1 cellular context compared by ENCODE assay signal in the genomic region with DNA sequence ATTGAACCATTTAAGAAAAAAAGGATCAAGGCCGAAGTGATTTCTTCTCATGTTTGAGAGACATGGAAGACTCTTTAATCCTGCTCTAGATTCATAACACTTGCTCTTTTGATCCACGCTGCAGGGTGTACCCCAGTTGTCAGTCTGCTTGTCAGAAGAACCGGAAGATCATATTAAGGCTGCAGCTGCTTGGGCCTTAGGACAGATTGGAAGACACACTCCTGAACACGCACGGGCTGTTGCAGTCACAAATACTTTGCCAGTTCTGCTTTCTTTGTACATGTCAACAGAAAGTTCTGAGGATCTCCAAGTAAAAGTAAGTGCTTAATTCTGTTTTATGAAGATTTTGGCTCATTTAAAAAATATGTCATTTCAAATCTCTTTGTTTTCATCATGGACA.
TF ChIP-seq lines count a peak whose summit lies in the region.

No MANE protein-coding gene starts in this region.

TF ChIP-seq in K562, 482 proteins besides CTCF, POLR2A, EP300 and RAD21 (continued from another document and continues in another):
- no peak for TF ChIP-seq RAD51 (IDR thresholded peaks at IDR 0.05; ENCODE audit: borderline replicate concordance, low read depth)
- TF ChIP-seq, protein P1, sequence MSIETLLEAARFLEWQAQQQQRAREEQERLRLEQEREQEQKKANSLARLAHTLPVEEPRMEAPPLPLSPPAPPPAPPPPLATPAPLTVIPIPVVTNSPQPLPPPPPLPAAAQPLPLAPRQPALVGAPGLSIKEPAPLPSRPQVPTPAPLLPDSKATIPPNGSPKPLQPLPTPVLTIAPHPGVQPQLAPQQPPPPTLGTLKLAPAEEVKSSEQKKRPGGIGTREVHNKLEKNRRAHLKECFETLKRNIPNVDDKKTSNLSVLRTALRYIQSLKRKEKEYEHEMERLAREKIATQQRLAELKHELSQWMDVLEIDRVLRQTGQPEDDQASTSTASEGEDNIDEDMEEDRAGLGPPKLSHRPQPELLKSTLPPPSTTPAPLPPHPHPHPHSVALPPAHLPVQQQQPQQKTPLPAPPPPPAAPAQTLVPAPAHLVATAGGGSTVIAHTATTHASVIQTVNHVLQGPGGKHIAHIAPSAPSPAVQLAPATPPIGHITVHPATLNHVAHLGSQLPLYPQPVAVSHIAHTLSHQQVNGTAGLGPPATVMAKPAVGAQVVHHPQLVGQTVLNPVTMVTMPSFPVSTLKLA (conservative IDR thresholded peaks at IDR 0.05): peak; percentile 45 to 49; a peak in 2 of 4 replicates
- no peak for TF ChIP-seq PHF8 (IDR thresholded peaks at IDR 0.05; ENCODE audit: borderline replicate concordance, low read length)
- TF ChIP-seq HEY1 (CRISPR knock-in tag; IDR thresholded peaks at IDR 0.05; ENCODE audit: borderline replicate concordance): no peak
- no peak for TF ChIP-seq ZNF146 (CRISPR knock-in tag; IDR thresholded peaks at IDR 0.05; ENCODE audit: unreplicated experiment)
- no peak for TF ChIP-seq TARDBP (IDR thresholded peaks at IDR 0.05)
- TF ChIP-seq, protein P2, sequence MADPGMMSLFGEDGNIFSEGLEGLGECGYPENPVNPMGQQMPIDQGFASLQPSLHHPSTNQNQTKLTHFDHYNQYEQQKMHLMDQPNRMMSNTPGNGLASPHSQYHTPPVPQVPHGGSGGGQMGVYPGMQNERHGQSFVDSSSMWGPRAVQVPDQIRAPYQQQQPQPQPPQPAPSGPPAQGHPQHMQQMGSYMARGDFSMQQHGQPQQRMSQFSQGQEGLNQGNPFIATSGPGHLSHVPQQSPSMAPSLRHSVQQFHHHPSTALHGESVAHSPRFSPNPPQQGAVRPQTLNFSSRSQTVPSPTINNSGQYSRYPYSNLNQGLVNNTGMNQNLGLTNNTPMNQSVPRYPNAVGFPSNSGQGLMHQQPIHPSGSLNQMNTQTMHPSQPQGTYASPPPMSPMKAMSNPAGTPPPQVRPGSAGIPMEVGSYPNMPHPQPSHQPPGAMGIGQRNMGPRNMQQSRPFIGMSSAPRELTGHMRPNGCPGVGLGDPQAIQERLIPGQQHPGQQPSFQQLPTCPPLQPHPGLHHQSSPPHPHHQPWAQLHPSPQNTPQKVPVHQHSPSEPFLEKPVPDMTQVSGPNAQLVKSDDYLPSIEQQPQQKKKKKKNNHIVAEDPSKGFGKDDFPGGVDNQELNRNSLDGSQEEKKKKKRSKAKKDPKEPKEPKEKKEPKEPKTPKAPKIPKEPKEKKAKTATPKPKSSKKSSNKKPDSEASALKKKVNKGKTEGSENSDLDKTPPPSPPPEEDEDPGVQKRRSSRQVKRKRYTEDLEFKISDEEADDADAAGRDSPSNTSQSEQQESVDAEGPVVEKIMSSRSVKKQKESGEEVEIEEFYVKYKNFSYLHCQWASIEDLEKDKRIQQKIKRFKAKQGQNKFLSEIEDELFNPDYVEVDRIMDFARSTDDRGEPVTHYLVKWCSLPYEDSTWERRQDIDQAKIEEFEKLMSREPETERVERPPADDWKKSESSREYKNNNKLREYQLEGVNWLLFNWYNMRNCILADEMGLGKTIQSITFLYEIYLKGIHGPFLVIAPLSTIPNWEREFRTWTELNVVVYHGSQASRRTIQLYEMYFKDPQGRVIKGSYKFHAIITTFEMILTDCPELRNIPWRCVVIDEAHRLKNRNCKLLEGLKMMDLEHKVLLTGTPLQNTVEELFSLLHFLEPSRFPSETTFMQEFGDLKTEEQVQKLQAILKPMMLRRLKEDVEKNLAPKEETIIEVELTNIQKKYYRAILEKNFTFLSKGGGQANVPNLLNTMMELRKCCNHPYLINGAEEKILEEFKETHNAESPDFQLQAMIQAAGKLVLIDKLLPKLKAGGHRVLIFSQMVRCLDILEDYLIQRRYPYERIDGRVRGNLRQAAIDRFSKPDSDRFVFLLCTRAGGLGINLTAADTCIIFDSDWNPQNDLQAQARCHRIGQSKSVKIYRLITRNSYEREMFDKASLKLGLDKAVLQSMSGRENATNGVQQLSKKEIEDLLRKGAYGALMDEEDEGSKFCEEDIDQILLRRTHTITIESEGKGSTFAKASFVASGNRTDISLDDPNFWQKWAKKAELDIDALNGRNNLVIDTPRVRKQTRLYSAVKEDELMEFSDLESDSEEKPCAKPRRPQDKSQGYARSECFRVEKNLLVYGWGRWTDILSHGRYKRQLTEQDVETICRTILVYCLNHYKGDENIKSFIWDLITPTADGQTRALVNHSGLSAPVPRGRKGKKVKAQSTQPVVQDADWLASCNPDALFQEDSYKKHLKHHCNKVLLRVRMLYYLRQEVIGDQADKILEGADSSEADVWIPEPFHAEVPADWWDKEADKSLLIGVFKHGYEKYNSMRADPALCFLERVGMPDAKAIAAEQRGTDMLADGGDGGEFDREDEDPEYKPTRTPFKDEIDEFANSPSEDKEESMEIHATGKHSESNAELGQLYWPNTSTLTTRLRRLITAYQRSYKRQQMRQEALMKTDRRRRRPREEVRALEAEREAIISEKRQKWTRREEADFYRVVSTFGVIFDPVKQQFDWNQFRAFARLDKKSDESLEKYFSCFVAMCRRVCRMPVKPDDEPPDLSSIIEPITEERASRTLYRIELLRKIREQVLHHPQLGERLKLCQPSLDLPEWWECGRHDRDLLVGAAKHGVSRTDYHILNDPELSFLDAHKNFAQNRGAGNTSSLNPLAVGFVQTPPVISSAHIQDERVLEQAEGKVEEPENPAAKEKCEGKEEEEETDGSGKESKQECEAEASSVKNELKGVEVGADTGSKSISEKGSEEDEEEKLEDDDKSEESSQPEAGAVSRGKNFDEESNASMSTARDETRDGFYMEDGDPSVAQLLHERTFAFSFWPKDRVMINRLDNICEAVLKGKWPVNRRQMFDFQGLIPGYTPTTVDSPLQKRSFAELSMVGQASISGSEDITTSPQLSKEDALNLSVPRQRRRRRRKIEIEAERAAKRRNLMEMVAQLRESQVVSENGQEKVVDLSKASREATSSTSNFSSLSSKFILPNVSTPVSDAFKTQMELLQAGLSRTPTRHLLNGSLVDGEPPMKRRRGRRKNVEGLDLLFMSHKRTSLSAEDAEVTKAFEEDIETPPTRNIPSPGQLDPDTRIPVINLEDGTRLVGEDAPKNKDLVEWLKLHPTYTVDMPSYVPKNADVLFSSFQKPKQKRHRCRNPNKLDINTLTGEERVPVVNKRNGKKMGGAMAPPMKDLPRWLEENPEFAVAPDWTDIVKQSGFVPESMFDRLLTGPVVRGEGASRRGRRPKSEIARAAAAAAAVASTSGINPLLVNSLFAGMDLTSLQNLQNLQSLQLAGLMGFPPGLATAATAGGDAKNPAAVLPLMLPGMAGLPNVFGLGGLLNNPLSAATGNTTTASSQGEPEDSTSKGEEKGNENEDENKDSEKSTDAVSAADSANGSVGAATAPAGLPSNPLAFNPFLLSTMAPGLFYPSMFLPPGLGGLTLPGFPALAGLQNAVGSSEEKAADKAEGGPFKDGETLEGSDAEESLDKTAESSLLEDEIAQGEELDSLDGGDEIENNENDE (IDR thresholded peaks at IDR 0.05; ENCODE audit: low read depth, low read length): no peak
- TF ChIP-seq TAL1 (IDR thresholded peaks at IDR 0.05): no peak
- no peak for TF ChIP-seq NELFE (IDR thresholded peaks at IDR 0.05; ENCODE audit: insufficient read depth, insufficient read length)
- TF ChIP-seq POU5F1 (IDR thresholded peaks at IDR 0.05; ENCODE audit: borderline replicate concordance, low read depth, low read length, partially characterized antibody): no peak
- TF ChIP-seq ZKSCAN8 (CRISPR knock-in tag; IDR thresholded peaks at IDR 0.05): no peak
- peak; percentile 84 for TF ChIP-seq SPI1 (IDR thresholded peaks at IDR 0.05; ENCODE audit: borderline replicate concordance, low read depth, low read length)
- TF ChIP-seq TAF15 (IDR thresholded peaks at IDR 0.05; ENCODE audit: low read depth, low read length): no peak
- TF ChIP-seq, protein P3, sequence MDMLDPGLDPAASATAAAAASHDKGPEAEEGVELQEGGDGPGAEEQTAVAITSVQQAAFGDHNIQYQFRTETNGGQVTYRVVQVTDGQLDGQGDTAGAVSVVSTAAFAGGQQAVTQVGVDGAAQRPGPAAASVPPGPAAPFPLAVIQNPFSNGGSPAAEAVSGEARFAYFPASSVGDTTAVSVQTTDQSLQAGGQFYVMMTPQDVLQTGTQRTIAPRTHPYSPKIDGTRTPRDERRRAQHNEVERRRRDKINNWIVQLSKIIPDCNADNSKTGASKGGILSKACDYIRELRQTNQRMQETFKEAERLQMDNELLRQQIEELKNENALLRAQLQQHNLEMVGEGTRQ (CRISPR knock-in tag; IDR thresholded peaks at IDR 0.05): no peak
- TF ChIP-seq, protein P4, sequence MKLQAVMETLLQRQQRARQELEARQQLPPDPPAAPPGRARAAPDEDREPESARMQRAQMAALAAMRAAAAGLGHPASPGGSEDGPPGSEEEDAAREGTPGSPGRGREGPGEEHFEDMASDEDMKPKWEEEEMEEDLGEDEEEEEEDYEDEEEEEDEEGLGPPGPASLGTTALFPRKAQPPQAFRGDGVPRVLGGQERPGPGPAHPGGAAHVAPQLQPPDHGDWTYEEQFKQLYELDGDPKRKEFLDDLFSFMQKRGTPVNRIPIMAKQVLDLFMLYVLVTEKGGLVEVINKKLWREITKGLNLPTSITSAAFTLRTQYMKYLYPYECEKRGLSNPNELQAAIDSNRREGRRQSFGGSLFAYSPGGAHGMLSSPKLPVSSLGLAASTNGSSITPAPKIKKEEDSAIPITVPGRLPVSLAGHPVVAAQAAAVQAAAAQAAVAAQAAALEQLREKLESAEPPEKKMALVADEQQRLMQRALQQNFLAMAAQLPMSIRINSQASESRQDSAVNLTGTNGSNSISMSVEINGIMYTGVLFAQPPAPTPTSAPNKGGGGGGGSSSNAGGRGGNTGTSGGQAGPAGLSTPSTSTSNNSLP (IDR thresholded peaks at IDR 0.05; ENCODE audit: borderline replicate concordance, low read depth, low read length): 0 out of 2 replicates have a peak, but pooled peaks have one; percentile 42
- TF ChIP-seq, protein P5, sequence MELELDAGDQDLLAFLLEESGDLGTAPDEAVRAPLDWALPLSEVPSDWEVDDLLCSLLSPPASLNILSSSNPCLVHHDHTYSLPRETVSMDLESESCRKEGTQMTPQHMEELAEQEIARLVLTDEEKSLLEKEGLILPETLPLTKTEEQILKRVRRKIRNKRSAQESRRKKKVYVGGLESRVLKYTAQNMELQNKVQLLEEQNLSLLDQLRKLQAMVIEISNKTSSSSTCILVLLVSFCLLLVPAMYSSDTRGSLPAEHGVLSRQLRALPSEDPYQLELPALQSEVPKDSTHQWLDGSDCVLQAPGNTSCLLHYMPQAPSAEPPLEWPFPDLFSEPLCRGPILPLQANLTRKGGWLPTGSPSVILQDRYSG (tag; conservative IDR thresholded peaks at IDR 0.05; ENCODE audit: low read depth): no peak
- no peak for TF ChIP-seq LCOR (CRISPR knock-in tag; IDR thresholded peaks at IDR 0.05)
- no peak for TF ChIP-seq HIVEP1 (CRISPR knock-in tag; IDR thresholded peaks at IDR 0.05)
- TF ChIP-seq, protein P6, sequence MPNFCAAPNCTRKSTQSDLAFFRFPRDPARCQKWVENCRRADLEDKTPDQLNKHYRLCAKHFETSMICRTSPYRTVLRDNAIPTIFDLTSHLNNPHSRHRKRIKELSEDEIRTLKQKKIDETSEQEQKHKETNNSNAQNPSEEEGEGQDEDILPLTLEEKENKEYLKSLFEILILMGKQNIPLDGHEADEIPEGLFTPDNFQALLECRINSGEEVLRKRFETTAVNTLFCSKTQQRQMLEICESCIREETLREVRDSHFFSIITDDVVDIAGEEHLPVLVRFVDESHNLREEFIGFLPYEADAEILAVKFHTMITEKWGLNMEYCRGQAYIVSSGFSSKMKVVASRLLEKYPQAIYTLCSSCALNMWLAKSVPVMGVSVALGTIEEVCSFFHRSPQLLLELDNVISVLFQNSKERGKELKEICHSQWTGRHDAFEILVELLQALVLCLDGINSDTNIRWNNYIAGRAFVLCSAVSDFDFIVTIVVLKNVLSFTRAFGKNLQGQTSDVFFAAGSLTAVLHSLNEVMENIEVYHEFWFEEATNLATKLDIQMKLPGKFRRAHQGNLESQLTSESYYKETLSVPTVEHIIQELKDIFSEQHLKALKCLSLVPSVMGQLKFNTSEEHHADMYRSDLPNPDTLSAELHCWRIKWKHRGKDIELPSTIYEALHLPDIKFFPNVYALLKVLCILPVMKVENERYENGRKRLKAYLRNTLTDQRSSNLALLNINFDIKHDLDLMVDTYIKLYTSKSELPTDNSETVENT (CRISPR knock-in tag; IDR thresholded peaks at IDR 0.05): no peak
